1 cellular context compared by ENCODE assay signal in genomic region chr9:113488071-113488470, GRCh38.
TF ChIP-seq lines count a peak whose summit lies in the region.

No MANE protein-coding gene starts in this region.

TF ChIP-seq in HepG2, 621 proteins besides CTCF, POLR2A, EP300 and RAD21:
- TF ChIP-seq ZNF672 (CRISPR knock-in tag; IDR thresholded peaks at IDR 0.05) (no peak), NFIB (CRISPR knock-in tag; IDR thresholded peaks at IDR 0.05; ENCODE audit: borderline replicate concordance) (no peak), RCOR2 (CRISPR knock-in tag; IDR thresholded peaks at IDR 0.05) (no peak), PBX3 (CRISPR knock-in tag; IDR thresholded peaks at IDR 0.05; ENCODE audit: borderline replicate concordance) (no peak), GPN1 (CRISPR knock-in tag; IDR thresholded peaks at IDR 0.05; ENCODE audit: borderline replicate concordance) (no peak), ZNF484 (CRISPR knock-in tag; IDR thresholded peaks at IDR 0.05; ENCODE audit: borderline replicate concordance, low read depth) (no peak), ZNF724P (CRISPR knock-in tag; IDR thresholded peaks at IDR 0.05; ENCODE audit: borderline replicate concordance) (no peak), ERF (CRISPR knock-in tag; IDR thresholded peaks at IDR 0.05) (no peak), HOXA9 (CRISPR knock-in tag; IDR thresholded peaks at IDR 0.05; ENCODE audit: borderline replicate concordance) (no peak), RFXAP (CRISPR knock-in tag; IDR thresholded peaks at IDR 0.05; ENCODE audit: borderline replicate concordance) (no peak), ZNF138 (CRISPR knock-in tag; IDR thresholded peaks at IDR 0.05; ENCODE audit: low read depth) (no peak), GTF2F1 (IDR thresholded peaks at IDR 0.05; ENCODE audit: low read length) (no peak)
- TF ChIP-seq, protein P1, sequence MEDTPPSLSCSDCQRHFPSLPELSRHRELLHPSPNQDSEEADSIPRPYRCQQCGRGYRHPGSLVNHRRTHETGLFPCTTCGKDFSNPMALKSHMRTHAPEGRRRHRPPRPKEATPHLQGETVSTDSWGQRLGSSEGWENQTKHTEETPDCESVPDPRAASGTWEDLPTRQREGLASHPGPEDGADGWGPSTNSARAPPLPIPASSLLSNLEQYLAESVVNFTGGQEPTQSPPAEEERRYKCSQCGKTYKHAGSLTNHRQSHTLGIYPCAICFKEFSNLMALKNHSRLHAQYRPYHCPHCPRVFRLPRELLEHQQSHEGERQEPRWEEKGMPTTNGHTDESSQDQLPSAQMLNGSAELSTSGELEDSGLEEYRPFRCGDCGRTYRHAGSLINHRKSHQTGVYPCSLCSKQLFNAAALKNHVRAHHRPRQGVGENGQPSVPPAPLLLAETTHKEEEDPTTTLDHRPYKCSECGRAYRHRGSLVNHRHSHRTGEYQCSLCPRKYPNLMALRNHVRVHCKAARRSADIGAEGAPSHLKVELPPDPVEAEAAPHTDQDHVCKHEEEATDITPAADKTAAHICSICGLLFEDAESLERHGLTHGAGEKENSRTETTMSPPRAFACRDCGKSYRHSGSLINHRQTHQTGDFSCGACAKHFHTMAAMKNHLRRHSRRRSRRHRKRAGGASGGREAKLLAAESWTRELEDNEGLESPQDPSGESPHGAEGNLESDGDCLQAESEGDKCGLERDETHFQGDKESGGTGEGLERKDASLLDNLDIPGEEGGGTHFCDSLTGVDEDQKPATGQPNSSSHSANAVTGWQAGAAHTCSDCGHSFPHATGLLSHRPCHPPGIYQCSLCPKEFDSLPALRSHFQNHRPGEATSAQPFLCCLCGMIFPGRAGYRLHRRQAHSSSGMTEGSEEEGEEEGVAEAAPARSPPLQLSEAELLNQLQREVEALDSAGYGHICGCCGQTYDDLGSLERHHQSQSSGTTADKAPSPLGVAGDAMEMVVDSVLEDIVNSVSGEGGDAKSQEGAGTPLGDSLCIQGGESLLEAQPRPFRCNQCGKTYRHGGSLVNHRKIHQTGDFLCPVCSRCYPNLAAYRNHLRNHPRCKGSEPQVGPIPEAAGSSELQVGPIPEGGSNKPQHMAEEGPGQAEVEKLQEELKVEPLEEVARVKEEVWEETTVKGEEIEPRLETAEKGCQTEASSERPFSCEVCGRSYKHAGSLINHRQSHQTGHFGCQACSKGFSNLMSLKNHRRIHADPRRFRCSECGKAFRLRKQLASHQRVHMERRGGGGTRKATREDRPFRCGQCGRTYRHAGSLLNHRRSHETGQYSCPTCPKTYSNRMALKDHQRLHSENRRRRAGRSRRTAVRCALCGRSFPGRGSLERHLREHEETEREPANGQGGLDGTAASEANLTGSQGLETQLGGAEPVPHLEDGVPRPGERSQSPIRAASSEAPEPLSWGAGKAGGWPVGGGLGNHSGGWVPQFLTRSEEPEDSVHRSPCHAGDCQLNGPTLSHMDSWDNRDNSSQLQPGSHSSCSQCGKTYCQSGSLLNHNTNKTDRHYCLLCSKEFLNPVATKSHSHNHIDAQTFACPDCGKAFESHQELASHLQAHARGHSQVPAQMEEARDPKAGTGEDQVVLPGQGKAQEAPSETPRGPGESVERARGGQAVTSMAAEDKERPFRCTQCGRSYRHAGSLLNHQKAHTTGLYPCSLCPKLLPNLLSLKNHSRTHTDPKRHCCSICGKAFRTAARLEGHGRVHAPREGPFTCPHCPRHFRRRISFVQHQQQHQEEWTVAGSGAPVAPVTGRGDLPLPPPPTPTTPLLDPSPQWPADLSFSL (CRISPR knock-in tag; IDR thresholded peaks at IDR 0.05), result no peak
- TF ChIP-seq, protein P2, sequence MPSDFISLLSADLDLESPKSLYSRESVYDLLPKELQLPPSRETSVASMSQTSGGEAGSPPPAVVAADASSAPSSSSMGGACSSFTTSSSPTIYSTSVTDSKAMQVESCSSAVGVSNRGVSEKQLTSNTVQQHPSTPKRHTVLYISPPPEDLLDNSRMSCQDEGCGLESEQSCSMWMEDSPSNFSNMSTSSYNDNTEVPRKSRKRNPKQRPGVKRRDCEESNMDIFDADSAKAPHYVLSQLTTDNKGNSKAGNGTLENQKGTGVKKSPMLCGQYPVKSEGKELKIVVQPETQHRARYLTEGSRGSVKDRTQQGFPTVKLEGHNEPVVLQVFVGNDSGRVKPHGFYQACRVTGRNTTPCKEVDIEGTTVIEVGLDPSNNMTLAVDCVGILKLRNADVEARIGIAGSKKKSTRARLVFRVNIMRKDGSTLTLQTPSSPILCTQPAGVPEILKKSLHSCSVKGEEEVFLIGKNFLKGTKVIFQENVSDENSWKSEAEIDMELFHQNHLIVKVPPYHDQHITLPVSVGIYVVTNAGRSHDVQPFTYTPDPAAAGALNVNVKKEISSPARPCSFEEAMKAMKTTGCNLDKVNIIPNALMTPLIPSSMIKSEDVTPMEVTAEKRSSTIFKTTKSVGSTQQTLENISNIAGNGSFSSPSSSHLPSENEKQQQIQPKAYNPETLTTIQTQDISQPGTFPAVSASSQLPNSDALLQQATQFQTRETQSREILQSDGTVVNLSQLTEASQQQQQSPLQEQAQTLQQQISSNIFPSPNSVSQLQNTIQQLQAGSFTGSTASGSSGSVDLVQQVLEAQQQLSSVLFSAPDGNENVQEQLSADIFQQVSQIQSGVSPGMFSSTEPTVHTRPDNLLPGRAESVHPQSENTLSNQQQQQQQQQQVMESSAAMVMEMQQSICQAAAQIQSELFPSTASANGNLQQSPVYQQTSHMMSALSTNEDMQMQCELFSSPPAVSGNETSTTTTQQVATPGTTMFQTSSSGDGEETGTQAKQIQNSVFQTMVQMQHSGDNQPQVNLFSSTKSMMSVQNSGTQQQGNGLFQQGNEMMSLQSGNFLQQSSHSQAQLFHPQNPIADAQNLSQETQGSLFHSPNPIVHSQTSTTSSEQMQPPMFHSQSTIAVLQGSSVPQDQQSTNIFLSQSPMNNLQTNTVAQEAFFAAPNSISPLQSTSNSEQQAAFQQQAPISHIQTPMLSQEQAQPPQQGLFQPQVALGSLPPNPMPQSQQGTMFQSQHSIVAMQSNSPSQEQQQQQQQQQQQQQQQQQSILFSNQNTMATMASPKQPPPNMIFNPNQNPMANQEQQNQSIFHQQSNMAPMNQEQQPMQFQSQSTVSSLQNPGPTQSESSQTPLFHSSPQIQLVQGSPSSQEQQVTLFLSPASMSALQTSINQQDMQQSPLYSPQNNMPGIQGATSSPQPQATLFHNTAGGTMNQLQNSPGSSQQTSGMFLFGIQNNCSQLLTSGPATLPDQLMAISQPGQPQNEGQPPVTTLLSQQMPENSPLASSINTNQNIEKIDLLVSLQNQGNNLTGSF (CRISPR knock-in tag; IDR thresholded peaks at IDR 0.05), result no peak
